In the genomic region with DNA sequence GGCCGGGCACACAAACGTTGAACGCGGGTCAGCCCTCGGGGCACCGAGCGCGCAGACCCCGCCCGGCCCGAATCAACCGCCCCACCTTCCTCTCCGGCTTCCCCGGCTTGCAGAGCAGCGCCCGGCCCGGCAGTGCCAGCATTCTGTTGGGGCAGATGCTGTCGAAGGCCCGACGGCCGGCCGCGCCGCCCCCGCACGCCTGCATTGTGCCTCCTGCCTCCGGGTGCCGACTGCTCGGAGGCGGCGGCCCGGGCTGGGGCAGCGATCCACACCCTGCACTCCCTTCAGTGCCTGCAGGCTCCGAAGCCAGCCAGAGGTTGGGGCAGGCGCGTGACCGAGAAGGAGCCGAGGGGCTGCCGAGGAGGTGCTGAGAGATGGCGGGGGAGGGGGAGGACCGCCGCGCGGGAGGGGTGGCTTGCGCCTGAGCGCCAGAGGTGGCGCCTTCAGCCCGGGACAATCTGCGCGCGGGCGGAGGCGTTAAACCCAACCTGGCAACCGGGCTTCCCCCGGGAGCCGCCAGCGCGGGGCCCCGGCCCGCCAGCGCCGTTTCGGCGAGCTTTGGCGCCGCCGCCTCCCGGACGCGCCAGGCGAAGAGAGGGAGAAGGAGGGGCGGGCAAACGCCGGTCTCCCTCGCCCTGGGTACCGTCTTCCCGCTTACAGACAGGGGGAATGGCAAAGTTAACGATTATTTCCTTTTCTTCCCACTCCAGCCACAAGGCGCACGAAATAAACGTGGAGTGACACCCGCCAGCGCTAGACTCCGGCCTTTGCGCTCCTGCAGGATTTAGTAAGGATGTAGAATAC, we compare ENCODE assay signal across 2 cellular contexts.
A peak's percentile ranks its signal among the peaks of the same experiment; 100 is the strongest.
TF ChIP-seq lines count a peak whose summit lies in the region.

A gene (minus strand): TSS at position 382 of the 804 bp plus-strand sequence. CDS start 177 bp downstream, at position 205.

TF ChIP-seq in Ishikawa, 13 proteins besides CTCF, POLR2A, EP300 and RAD21 (continued from another document):
- TF ChIP-seq FOXM1 (IDR thresholded peaks at IDR 0.05; ENCODE audit: borderline replicate concordance, low read depth) (no peak), TCF12 (IDR thresholded peaks at IDR 0.05; ENCODE audit: low read depth) (peak; percentile 49; the same call in 1 of the 2 replicates), ZBTB7A (IDR thresholded peaks at IDR 0.05; ENCODE audit: low read depth) (peak; percentile 18; the same call in 1 of the 2 replicates), TEAD4 (IDR thresholded peaks at IDR 0.05) (no peak)
- TF ChIP-seq, protein P1, sequence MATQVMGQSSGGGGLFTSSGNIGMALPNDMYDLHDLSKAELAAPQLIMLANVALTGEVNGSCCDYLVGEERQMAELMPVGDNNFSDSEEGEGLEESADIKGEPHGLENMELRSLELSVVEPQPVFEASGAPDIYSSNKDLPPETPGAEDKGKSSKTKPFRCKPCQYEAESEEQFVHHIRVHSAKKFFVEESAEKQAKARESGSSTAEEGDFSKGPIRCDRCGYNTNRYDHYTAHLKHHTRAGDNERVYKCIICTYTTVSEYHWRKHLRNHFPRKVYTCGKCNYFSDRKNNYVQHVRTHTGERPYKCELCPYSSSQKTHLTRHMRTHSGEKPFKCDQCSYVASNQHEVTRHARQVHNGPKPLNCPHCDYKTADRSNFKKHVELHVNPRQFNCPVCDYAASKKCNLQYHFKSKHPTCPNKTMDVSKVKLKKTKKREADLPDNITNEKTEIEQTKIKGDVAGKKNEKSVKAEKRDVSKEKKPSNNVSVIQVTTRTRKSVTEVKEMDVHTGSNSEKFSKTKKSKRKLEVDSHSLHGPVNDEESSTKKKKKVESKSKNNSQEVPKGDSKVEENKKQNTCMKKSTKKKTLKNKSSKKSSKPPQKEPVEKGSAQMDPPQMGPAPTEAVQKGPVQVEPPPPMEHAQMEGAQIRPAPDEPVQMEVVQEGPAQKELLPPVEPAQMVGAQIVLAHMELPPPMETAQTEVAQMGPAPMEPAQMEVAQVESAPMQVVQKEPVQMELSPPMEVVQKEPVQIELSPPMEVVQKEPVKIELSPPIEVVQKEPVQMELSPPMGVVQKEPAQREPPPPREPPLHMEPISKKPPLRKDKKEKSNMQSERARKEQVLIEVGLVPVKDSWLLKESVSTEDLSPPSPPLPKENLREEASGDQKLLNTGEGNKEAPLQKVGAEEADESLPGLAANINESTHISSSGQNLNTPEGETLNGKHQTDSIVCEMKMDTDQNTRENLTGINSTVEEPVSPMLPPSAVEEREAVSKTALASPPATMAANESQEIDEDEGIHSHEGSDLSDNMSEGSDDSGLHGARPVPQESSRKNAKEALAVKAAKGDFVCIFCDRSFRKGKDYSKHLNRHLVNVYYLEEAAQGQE (IDR thresholded peaks at IDR 0.05; ENCODE audit: low read depth): no peak
TF ChIP-seq in Ishikawa: peak in this region for 5.

TF ChIP-seq in K562, 482 proteins besides CTCF, POLR2A, EP300 and RAD21 (continued from another document and continues in another):
- TF ChIP-seq, protein P2, sequence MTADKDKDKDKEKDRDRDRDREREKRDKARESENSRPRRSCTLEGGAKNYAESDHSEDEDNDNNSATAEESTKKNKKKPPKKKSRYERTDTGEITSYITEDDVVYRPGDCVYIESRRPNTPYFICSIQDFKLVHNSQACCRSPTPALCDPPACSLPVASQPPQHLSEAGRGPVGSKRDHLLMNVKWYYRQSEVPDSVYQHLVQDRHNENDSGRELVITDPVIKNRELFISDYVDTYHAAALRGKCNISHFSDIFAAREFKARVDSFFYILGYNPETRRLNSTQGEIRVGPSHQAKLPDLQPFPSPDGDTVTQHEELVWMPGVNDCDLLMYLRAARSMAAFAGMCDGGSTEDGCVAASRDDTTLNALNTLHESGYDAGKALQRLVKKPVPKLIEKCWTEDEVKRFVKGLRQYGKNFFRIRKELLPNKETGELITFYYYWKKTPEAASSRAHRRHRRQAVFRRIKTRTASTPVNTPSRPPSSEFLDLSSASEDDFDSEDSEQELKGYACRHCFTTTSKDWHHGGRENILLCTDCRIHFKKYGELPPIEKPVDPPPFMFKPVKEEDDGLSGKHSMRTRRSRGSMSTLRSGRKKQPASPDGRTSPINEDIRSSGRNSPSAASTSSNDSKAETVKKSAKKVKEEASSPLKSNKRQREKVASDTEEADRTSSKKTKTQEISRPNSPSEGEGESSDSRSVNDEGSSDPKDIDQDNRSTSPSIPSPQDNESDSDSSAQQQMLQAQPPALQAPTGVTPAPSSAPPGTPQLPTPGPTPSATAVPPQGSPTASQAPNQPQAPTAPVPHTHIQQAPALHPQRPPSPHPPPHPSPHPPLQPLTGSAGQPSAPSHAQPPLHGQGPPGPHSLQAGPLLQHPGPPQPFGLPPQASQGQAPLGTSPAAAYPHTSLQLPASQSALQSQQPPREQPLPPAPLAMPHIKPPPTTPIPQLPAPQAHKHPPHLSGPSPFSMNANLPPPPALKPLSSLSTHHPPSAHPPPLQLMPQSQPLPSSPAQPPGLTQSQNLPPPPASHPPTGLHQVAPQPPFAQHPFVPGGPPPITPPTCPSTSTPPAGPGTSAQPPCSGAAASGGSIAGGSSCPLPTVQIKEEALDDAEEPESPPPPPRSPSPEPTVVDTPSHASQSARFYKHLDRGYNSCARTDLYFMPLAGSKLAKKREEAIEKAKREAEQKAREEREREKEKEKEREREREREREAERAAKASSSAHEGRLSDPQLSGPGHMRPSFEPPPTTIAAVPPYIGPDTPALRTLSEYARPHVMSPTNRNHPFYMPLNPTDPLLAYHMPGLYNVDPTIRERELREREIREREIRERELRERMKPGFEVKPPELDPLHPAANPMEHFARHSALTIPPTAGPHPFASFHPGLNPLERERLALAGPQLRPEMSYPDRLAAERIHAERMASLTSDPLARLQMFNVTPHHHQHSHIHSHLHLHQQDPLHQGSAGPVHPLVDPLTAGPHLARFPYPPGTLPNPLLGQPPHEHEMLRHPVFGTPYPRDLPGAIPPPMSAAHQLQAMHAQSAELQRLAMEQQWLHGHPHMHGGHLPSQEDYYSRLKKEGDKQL (CRISPR knock-in tag; IDR thresholded peaks at IDR 0.05; ENCODE audit: borderline replicate concordance): 0 out of 2 replicates have a peak, but pooled peaks have one; percentile 14
- TF ChIP-seq NFATC3 (IDR thresholded peaks at IDR 0.05) (no peak), MYC (IDR thresholded peaks at IDR 0.05; ENCODE audit: low read depth, low read length) (peak; percentile 55), MYC (CRISPR knock-in tag; IDR thresholded peaks at IDR 0.05; ENCODE audit: borderline replicate concordance, low read depth) (no peak), RBBP5 (IDR thresholded peaks at IDR 0.05; ENCODE audit: borderline replicate concordance, insufficient read depth, low read length, poor library complexity, severe bottlenecking) (peak; percentile 73), PPARD (CRISPR knock-in tag; IDR thresholded peaks at IDR 0.05) (no peak), DMBX1 (CRISPR knock-in tag; IDR thresholded peaks at IDR 0.05; ENCODE audit: borderline replicate concordance) (no peak), RNF2 (IDR thresholded peaks at IDR 0.05) (0 out of 2 replicates have a peak, but pooled peaks have one; percentile 3), MAFG (tag; conservative IDR thresholded peaks at IDR 0.05) (no peak), ETV1 (tag; conservative IDR thresholded peaks at IDR 0.05; ENCODE audit: low read depth) (no peak), TAL1 (IDR thresholded peaks at IDR 0.05) (no peak), PCBP2 (IDR thresholded peaks at IDR 0.05; ENCODE audit: low read depth, low read length, poor library complexity, severe bottlenecking) (peak; percentile 22), RBFOX2 (IDR thresholded peaks at IDR 0.05; ENCODE audit: low read depth, low read length) (peak; percentile 70), BCOR (IDR thresholded peaks at IDR 0.05) (peak; percentile 11), ZNF584 (CRISPR knock-in tag; IDR thresholded peaks at IDR 0.05; ENCODE audit: low read depth) (0 out of 2 replicates have a peak, but pooled peaks have one; percentile 25), ZFP1 (CRISPR knock-in tag; IDR thresholded peaks at IDR 0.05) (no peak)
- TF ChIP-seq, protein P3, sequence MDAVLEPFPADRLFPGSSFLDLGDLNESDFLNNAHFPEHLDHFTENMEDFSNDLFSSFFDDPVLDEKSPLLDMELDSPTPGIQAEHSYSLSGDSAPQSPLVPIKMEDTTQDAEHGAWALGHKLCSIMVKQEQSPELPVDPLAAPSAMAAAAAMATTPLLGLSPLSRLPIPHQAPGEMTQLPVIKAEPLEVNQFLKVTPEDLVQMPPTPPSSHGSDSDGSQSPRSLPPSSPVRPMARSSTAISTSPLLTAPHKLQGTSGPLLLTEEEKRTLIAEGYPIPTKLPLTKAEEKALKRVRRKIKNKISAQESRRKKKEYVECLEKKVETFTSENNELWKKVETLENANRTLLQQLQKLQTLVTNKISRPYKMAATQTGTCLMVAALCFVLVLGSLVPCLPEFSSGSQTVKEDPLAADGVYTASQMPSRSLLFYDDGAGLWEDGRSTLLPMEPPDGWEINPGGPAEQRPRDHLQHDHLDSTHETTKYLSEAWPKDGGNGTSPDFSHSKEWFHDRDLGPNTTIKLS (IDR thresholded peaks at IDR 0.05; ENCODE audit: borderline replicate concordance, low read depth): no peak; the same call in 1 of the 2 replicates
- TF ChIP-seq, protein P4, sequence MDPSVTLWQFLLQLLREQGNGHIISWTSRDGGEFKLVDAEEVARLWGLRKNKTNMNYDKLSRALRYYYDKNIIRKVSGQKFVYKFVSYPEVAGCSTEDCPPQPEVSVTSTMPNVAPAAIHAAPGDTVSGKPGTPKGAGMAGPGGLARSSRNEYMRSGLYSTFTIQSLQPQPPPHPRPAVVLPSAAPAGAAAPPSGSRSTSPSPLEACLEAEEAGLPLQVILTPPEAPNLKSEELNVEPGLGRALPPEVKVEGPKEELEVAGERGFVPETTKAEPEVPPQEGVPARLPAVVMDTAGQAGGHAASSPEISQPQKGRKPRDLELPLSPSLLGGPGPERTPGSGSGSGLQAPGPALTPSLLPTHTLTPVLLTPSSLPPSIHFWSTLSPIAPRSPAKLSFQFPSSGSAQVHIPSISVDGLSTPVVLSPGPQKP (CRISPR knock-in tag; IDR thresholded peaks at IDR 0.05): no peak
- TF ChIP-seq, protein P5, sequence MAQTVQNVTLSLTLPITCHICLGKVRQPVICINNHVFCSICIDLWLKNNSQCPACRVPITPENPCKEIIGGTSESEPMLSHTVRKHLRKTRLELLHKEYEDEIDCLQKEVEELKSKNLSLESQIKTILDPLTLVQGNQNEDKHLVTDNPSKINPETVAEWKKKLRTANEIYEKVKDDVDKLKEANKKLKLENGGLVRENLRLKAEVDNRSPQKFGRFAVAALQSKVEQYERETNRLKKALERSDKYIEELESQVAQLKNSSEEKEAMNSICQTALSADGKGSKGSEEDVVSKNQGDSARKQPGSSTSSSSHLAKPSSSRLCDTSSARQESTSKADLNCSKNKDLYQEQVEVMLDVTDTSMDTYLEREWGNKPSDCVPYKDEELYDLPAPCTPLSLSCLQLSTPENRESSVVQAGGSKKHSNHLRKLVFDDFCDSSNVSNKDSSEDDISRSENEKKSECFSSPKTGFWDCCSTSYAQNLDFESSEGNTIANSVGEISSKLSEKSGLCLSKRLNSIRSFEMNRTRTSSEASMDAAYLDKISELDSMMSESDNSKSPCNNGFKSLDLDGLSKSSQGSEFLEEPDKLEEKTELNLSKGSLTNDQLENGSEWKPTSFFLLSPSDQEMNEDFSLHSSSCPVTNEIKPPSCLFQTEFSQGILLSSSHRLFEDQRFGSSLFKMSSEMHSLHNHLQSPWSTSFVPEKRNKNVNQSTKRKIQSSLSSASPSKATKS (CRISPR knock-in tag; IDR thresholded peaks at IDR 0.05): no peak
- TF ChIP-seq, protein P6, sequence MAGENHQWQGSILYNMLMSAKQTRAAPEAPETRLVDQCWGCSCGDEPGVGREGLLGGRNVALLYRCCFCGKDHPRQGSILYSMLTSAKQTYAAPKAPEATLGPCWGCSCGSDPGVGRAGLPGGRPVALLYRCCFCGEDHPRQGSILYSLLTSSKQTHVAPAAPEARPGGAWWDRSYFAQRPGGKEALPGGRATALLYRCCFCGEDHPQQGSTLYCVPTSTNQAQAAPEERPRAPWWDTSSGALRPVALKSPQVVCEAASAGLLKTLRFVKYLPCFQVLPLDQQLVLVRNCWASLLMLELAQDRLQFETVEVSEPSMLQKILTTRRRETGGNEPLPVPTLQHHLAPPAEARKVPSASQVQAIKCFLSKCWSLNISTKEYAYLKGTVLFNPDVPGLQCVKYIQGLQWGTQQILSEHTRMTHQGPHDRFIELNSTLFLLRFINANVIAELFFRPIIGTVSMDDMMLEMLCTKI (IDR thresholded peaks at IDR 0.05; ENCODE audit: partially characterized antibody): no peak
- TF ChIP-seq, protein P7, sequence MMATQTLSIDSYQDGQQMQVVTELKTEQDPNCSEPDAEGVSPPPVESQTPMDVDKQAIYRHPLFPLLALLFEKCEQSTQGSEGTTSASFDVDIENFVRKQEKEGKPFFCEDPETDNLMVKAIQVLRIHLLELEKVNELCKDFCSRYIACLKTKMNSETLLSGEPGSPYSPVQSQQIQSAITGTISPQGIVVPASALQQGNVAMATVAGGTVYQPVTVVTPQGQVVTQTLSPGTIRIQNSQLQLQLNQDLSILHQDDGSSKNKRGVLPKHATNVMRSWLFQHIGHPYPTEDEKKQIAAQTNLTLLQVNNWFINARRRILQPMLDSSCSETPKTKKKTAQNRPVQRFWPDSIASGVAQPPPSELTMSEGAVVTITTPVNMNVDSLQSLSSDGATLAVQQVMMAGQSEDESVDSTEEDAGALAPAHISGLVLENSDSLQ (IDR thresholded peaks at IDR 0.05): peak; percentile 19; the same call in 1 of the 2 replicates
